ENCODE assay signal across 2 cellular contexts in the genomic region with DNA sequence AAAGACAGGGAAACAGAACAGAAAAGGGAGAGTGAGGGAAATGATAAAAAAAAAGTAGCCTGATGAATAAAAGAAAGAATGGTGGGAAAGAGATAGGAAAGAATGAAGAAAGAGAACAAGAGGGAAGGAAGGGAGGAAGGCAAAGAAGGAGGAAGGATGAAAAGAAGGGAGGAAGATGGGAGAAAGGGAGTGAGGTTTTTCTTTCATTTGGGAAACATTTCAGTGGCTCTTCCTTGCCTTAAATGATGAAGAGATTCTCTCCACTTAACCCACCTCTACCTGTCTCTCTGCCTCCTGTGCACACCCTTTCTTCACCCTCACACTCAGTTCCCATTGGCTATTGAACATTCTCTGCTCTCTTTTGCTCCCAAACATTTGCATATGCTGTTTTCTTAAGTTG.
TF ChIP-seq lines count a peak whose summit lies in the region.

No MANE protein-coding gene starts in this region.

TF ChIP-seq in GM23338, 12 proteins besides CTCF, POLR2A, EP300 and RAD21 (continues in another document):
- TF ChIP-seq, protein P1, sequence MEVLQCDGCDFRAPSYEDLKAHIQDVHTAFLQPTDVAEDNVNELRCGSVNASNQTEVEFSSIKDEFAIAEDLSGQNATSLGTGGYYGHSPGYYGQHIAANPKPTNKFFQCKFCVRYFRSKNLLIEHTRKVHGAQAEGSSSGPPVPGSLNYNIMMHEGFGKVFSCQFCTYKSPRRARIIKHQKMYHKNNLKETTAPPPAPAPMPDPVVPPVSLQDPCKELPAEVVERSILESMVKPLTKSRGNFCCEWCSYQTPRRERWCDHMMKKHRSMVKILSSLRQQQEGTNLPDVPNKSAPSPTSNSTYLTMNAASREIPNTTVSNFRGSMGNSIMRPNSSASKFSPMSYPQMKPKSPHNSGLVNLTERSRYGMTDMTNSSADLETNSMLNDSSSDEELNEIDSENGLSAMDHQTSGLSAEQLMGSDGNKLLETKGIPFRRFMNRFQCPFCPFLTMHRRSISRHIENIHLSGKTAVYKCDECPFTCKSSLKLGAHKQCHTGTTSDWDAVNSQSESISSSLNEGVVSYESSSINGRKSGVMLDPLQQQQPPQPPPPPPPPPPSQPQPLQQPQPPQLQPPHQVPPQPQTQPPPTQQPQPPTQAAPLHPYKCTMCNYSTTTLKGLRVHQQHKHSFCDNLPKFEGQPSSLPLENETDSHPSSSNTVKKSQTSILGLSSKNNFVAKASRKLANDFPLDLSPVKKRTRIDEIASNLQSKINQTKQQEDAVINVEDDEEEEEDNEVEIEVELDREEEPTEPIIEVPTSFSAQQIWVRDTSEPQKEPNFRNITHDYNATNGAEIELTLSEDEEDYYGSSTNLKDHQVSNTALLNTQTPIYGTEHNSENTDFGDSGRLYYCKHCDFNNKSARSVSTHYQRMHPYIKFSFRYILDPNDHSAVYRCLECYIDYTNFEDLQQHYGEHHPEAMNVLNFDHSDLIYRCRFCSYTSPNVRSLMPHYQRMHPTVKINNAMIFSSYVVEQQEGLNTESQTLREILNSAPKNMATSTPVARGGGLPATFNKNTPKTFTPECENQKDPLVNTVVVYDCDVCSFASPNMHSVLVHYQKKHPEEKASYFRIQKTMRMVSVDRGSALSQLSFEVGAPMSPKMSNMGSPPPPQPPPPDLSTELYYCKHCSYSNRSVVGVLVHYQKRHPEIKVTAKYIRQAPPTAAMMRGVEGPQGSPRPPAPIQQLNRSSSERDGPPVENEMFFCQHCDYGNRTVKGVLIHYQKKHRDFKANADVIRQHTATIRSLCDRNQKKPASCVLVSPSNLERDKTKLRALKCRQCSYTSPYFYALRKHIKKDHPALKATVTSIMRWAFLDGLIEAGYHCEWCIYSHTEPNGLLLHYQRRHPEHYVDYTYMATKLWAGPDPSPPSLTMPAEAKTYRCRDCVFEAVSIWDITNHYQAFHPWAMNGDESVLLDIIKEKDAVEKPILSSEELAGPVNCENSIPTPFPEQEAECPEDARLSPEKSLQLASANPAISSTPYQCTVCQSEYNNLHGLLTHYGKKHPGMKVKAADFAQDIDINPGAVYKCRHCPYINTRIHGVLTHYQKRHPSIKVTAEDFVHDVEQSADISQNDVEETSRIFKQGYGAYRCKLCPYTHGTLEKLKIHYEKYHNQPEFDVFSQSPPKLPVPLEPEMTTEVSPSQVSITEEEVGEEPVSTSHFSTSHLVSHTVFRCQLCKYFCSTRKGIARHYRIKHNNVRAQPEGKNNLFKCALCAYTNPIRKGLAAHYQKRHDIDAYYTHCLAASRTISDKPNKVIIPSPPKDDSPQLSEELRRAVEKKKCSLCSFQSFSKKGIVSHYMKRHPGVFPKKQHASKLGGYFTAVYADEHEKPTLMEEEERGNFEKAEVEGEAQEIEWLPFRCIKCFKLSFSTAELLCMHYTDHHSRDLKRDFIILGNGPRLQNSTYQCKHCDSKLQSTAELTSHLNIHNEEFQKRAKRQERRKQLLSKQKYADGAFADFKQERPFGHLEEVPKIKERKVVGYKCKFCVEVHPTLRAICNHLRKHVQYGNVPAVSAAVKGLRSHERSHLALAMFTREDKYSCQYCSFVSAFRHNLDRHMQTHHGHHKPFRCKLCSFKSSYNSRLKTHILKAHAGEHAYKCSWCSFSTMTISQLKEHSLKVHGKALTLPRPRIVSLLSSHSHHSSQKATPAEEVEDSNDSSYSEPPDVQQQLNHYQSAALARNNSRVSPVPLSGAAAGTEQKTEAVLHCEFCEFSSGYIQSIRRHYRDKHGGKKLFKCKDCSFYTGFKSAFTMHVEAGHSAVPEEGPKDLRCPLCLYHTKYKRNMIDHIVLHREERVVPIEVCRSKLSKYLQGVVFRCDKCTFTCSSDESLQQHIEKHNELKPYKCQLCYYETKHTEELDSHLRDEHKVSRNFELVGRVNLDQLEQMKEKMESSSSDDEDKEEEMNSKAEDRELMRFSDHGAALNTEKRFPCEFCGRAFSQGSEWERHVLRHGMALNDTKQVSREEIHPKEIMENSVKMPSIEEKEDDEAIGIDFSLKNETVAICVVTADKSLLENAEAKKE (CRISPR knock-in tag; IDR thresholded peaks at IDR 0.05): no peak
- TF ChIP-seq EZH2phosphoT487 (IDR thresholded peaks at IDR 0.05; ENCODE audit: unreplicated experiment) (no peak), EZH2 (IDR thresholded peaks at IDR 0.05; ENCODE audit: low read depth, unreplicated experiment) (no peak), CREB1 (CRISPR knock-in tag; IDR thresholded peaks at IDR 0.05; ENCODE audit: low read depth) (no peak), JUNB (IDR thresholded peaks at IDR 0.05; ENCODE audit: unreplicated experiment) (no peak), NANOG (IDR thresholded peaks at IDR 0.05; ENCODE audit: borderline replicate concordance) (no peak), ZNF114 (CRISPR knock-in tag; IDR thresholded peaks at IDR 0.05) (no peak), STAT1 (IDR thresholded peaks at IDR 0.05; ENCODE audit: unreplicated experiment) (no peak)
- TF ChIP-seq, protein P2, sequence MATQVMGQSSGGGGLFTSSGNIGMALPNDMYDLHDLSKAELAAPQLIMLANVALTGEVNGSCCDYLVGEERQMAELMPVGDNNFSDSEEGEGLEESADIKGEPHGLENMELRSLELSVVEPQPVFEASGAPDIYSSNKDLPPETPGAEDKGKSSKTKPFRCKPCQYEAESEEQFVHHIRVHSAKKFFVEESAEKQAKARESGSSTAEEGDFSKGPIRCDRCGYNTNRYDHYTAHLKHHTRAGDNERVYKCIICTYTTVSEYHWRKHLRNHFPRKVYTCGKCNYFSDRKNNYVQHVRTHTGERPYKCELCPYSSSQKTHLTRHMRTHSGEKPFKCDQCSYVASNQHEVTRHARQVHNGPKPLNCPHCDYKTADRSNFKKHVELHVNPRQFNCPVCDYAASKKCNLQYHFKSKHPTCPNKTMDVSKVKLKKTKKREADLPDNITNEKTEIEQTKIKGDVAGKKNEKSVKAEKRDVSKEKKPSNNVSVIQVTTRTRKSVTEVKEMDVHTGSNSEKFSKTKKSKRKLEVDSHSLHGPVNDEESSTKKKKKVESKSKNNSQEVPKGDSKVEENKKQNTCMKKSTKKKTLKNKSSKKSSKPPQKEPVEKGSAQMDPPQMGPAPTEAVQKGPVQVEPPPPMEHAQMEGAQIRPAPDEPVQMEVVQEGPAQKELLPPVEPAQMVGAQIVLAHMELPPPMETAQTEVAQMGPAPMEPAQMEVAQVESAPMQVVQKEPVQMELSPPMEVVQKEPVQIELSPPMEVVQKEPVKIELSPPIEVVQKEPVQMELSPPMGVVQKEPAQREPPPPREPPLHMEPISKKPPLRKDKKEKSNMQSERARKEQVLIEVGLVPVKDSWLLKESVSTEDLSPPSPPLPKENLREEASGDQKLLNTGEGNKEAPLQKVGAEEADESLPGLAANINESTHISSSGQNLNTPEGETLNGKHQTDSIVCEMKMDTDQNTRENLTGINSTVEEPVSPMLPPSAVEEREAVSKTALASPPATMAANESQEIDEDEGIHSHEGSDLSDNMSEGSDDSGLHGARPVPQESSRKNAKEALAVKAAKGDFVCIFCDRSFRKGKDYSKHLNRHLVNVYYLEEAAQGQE (IDR thresholded peaks at IDR 0.05; ENCODE audit: unreplicated experiment): no peak
- TF ChIP-seq, protein P3, sequence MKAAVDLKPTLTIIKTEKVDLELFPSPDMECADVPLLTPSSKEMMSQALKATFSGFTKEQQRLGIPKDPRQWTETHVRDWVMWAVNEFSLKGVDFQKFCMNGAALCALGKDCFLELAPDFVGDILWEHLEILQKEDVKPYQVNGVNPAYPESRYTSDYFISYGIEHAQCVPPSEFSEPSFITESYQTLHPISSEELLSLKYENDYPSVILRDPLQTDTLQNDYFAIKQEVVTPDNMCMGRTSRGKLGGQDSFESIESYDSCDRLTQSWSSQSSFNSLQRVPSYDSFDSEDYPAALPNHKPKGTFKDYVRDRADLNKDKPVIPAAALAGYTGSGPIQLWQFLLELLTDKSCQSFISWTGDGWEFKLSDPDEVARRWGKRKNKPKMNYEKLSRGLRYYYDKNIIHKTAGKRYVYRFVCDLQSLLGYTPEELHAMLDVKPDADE (IDR thresholded peaks at IDR 0.05): no peak

TF ChIP-seq in H1, 55 proteins besides CTCF, POLR2A, EP300 and RAD21 (continued from another document):
- TF ChIP-seq, protein P4, sequence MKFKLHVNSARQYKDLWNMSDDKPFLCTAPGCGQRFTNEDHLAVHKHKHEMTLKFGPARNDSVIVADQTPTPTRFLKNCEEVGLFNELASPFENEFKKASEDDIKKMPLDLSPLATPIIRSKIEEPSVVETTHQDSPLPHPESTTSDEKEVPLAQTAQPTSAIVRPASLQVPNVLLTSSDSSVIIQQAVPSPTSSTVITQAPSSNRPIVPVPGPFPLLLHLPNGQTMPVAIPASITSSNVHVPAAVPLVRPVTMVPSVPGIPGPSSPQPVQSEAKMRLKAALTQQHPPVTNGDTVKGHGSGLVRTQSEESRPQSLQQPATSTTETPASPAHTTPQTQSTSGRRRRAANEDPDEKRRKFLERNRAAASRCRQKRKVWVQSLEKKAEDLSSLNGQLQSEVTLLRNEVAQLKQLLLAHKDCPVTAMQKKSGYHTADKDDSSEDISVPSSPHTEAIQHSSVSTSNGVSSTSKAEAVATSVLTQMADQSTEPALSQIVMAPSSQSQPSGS (IDR thresholded peaks at IDR 0.05; ENCODE audit: low read length): no peak
- TF ChIP-seq SIN3A (conservative IDR thresholded peaks at IDR 0.05 in 1 of 2, IDR thresholded peaks at IDR 0.05 in 1 of 2; ENCODE audit: low read depth in 1 of 2, low read length in 2 of 2): no peak
- TF ChIP-seq SUZ12 (IDR thresholded peaks at IDR 0.05; ENCODE audit: low read length): no peak
- TF ChIP-seq HDAC6 (IDR thresholded peaks at IDR 0.05; ENCODE audit: low read depth, low read length): no peak
- TF ChIP-seq, protein P5, sequence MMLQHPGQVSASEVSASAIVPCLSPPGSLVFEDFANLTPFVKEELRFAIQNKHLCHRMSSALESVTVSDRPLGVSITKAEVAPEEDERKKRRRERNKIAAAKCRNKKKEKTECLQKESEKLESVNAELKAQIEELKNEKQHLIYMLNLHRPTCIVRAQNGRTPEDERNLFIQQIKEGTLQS (IDR thresholded peaks at IDR 0.05; ENCODE audit: insufficient read depth, low read depth, low read length): no peak
- TF ChIP-seq EGR1 (IDR thresholded peaks at IDR 0.05; ENCODE audit: borderline replicate concordance, low read depth, low read length): no peak
- TF ChIP-seq SP2 (IDR thresholded peaks at IDR 0.05; ENCODE audit: low read length): no peak
- no peak for TF ChIP-seq TEAD4 (IDR thresholded peaks at IDR 0.05; ENCODE audit: low read depth, low read length)
